ENCODE assay signal across 1 cellular context in the genomic region with DNA sequence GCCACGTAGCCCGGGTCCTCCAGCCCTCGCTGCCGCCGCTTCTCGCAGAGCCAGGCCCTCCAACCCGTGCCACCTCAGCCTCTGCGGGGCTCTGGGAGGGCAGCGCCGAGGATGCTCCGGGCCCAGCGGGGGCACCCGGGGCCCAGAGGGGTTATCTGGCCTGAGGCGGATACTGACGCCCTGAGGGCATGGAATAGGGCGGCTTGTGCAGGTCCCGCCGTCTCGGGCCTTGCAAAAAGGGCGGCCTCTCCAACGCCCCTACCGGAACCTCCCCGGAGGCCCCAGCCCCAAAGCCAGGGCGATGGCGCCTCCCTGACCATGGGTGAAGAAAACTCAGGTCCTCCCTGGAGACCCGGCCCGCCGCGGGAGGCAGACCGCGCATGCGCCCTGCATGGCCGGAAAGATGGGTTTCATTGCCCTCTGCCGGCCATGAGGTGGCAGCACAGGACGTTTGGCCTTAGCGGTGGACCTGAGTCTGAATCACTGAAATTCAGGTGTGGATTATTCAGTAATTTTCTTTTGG.
TF ChIP-seq lines count a peak whose summit lies in the region.

No MANE protein-coding gene starts in this region.

TF ChIP-seq in HepG2, 621 proteins besides CTCF, POLR2A, EP300 and RAD21:
- TF ChIP-seq STAG1 (CRISPR knock-in tag; IDR thresholded peaks at IDR 0.05) = peak; percentile 55
- peak; percentile 82 for TF ChIP-seq GABPB1 (CRISPR knock-in tag; IDR thresholded peaks at IDR 0.05)
- peak; percentile 19; the same call in 1 of the 2 replicates for TF ChIP-seq ZNF687 (CRISPR knock-in tag; IDR thresholded peaks at IDR 0.05)
- peak; percentile 26; the same call in 1 of the 2 replicates for TF ChIP-seq KDM2A (CRISPR knock-in tag; IDR thresholded peaks at IDR 0.05; ENCODE audit: borderline replicate concordance, low read depth)
- TF ChIP-seq ZBTB33 (CRISPR knock-in tag; IDR thresholded peaks at IDR 0.05) = peak; percentile 43; the same call in 1 of the 2 replicates
TF ChIP-seq in HepG2: peak in this region for 5; not testable (repeated sequence) for 616.
